8 cellular contexts compared by ENCODE assay signal in genomic region chr12:4849024-4849594, GRCh38.
DNase-seq lines count a peak whose midpoint lies in the region; ATAC-seq and TF ChIP-seq lines count a peak whose summit lies in the region.

No MANE protein-coding gene starts in this region.

- peaks cover 2 to 8% (median 3%) of the 10 kb centered on the region in 3 donors for H3K27me3 Mint-ChIP-seq in immature natural killer cell (ENCODE audit: low read depth in 3 of 3)

- no peak overlapping the region for H2BK120ac ChIP-seq in IMR-90 (ENCODE audit: low read depth, low read length)

- H2BK20ac ChIP-seq in IMR-90 (ENCODE audit: low read depth, low read length): no peak overlapping the region

- H3K4me3 Mint-ChIP-seq in immature natural killer cell: no peak overlapping the region

- H3K9me1 ChIP-seq in IMR-90 (ENCODE audit: insufficient read depth, low read length): no peaks in the 10 kb centered on the region

- no peaks in the 10 kb centered on the region for H3K9me3 Mint-ChIP-seq in immature natural killer cell

- no peak overlapping the region for H3K9ac ChIP-seq in IMR-90 (ENCODE audit: low read depth, low read length)

- no peak overlapping the region for H3K14ac ChIP-seq in IMR-90 (replicated peaks; ENCODE audit: low read depth, low read length)

- no peak overlapping the region for H2BK5ac ChIP-seq in IMR-90 (ENCODE audit: low read depth, low read length, poor library complexity, severe bottlenecking)

- H3K27me3 ChIP-seq in IMR-90 (ENCODE audit: control insufficient read depth, insufficient read depth, low read length): no peaks in the 10 kb centered on the region; the same call in 1 of the 2 replicates
- no peaks in the 10 kb centered on the region for H3K27me3 ChIP-seq in vagina

- no peak overlapping the region for H2BK15ac ChIP-seq in IMR-90 (ENCODE audit: low read depth, low read length)

- CTCF ChIA-PET in IMR-90 (lab: Yijun Ruan, JAX): interaction anchor here (0.6 to 1.2 kb wide), 6 partner anchors 9 to 944 kb away, joined by 3 to 10 read pairs (median 6); no protein-coding TSS in a partner anchor

- no peak overlapping the region for H3K23ac ChIP-seq in IMR-90 (ENCODE audit: low read depth, low read length)

- TF ChIP-seq CTCF in IMR-90 (conservative IDR thresholded peaks at IDR 0.05; ENCODE audit: low read depth, low read length) (peak; percentile 66), VCaP (conservative IDR thresholded peaks at IDR 0.05) (peak; percentile 93), vagina (IDR thresholded peaks at IDR 0.05) (peak; percentile 14 to 48 (median 16))

- dilution Hi-C loops in IMR-90 (cut with HindIII; ENCODE audit: low sequenced_read_pairs, unreplicated experiment): no loop called here

- no peaks in the 10 kb centered on the region for H4K20me1 ChIP-seq in IMR-90 (ENCODE audit: insufficient read depth, low read length)

- no peaks in the 10 kb centered on the region for H3K4me1 Mint-ChIP-seq in immature natural killer cell

- H4K5ac ChIP-seq in IMR-90 (ENCODE audit: low read depth, low read length): no peak overlapping the region

- no CpG with 5 or more reads among the region's 12 CpGs for WGBS in IMR-90 (ENCODE audit: extremely low coverage in 2 of 2, insufficient read length in 1 of 2), 2 experiments

- H4K91ac ChIP-seq in IMR-90 (ENCODE audit: insufficient read depth, low read depth, low read length): no peak overlapping the region

- H3K9me3 ChIP-seq in IMR-90 (ENCODE audit: control insufficient read depth, insufficient read depth, low read length): no peaks in the 10 kb centered on the region
- no peaks in the 10 kb centered on the region for H3K9me3 ChIP-seq in vagina

- H3K27ac Mint-ChIP-seq in immature natural killer cell: no peak overlapping the region

- H3K79me1 ChIP-seq in IMR-90 (ENCODE audit: low read depth in 1 of 2, low read length in 2 of 2): no peaks in the 10 kb centered on the region

- H3K36me3 ChIP-seq in IMR-90 (ENCODE audit: control insufficient read depth, insufficient read depth, low read length) (no peaks in the 10 kb centered on the region), vagina (no peaks in the 10 kb centered on the region)

- H3K27ac ChIP-seq in IMR-90 (ENCODE audit: insufficient read depth, low read length) (no peak overlapping the region), VCaP (no peak overlapping the region), vagina (no peak overlapping the region)

- H3K4me1 ChIP-seq in IMR-90 (ENCODE audit: control insufficient read depth, insufficient read depth, low read length): no peaks in the 10 kb centered on the region
- no peaks in the 10 kb centered on the region for H3K4me1 ChIP-seq in vagina

- no peak overlapping the region for H3K56ac ChIP-seq in IMR-90 (ENCODE audit: extremely low read depth, insufficient read depth, low read length)

- DNase-seq in NCI-H524 (lab: John Stamatoyannopoulos, UW) (peak; percentile 2 to 31), NCI-H524 treated with DMSO at 0.1 percent for 48 hours (lab: John Stamatoyannopoulos, UW) (no peak), IMR-90 (peak; percentile 48), immature natural killer cell (peak in 2 of 3 donors; percentile 17 to 26), vagina (ENCODE audit: extremely low spot score in 2 of 2) (peak in 1 of 2 donors; percentile 12), amniotic stem cell (lab: John Stamatoyannopoulos, UW) (no peak)

- no peak overlapping the region for H2AK9ac ChIP-seq in IMR-90 (replicated peaks; ENCODE audit: low read depth, low read length, poor library complexity)

- no peaks in the 10 kb centered on the region for H3K36me3 Mint-ChIP-seq in immature natural killer cell

- no peak; the same call in 1 of the 2 replicates for TF ChIP-seq RAD21 in IMR-90 (IDR thresholded peaks at IDR 0.05; ENCODE audit: low read length)

- no peak overlapping the region for H2AK5ac ChIP-seq in IMR-90 (ENCODE audit: low read depth, low read length)

- in situ Hi-C loops in IMR-90 (cut with MboI; ENCODE audit: low sequenced_read_pairs): no loop called here

- ATAC-seq in IMR-90 (ENCODE audit: low read depth) (peak; percentile 82), HG02588 (IDR thresholded peaks at IDR 0.05; ENCODE audit: unreplicated experiment) (no peak)

- H3K4me2 ChIP-seq in IMR-90 (ENCODE audit: low read depth, low read length): no peak overlapping the region

- no peak overlapping the region for H4K8ac ChIP-seq in IMR-90 (ENCODE audit: low read depth in 2 of 2, low read length in 2 of 2)

- no TSS peak for BruUV-seq in IMR-90 (replicated peaks; lab: Mats Ljungman, UMichigan)

- intact Hi-C loops in IMR-90 (cut with micrococcal nuclease): no loop called here
- intact Hi-C loops in vagina (cut with DNase I): no loop called here

- H3K18ac ChIP-seq in IMR-90 (ENCODE audit: low read depth, low read length): no peak overlapping the region

- no peak overlapping the region for H3K4ac ChIP-seq in IMR-90 (ENCODE audit: low read depth, low read length)

- TF ChIP-seq POLR2A in IMR-90 (IDR thresholded peaks at IDR 0.05; ENCODE audit: low read depth, low read length): no peak
- TF ChIP-seq POLR2A in vagina (IDR thresholded peaks at IDR 0.05): no peak

- POLR2A ChIA-PET in IMR-90 (lab: Charles Lee; ENCODE audit: unreplicated experiment): no interaction called here

- no peak overlapping the region for H2AFZ ChIP-seq in IMR-90 (replicated peaks; ENCODE audit: low read length, poor library complexity)

- no peak overlapping the region for H3K4me3 ChIP-seq in IMR-90 (ENCODE audit: insufficient read depth, low read depth, low read length)
- H3K4me3 ChIP-seq in vagina: no peak overlapping the region

TF ChIP-seq in IMR-90, 13 proteins besides CTCF, POLR2A, EP300 and RAD21:
- TF ChIP-seq RCOR1 (IDR thresholded peaks at IDR 0.05; ENCODE audit: insufficient replicate concordance, low read length) (no peak), SMC3 (IDR thresholded peaks at IDR 0.05; ENCODE audit: low read depth, low read length) (peak; percentile 24; the same call in 1 of the 2 replicates), RFX5 (IDR thresholded peaks at IDR 0.05; ENCODE audit: low read depth, low read length) (no peak), CHD1 (IDR thresholded peaks at IDR 0.05; ENCODE audit: low read depth, low read length) (no peak), BHLHE40 (IDR thresholded peaks at IDR 0.05; ENCODE audit: low read depth, low read length) (no peak), MAFK (IDR thresholded peaks at IDR 0.05; ENCODE audit: low read depth, low read length) (no peak), FOS (IDR thresholded peaks at IDR 0.05; ENCODE audit: low read depth, low read length) (no peak), NFE2L2 (IDR thresholded peaks at IDR 0.05; ENCODE audit: low read depth, low read length) (no peak), MAZ (IDR thresholded peaks at IDR 0.05; ENCODE audit: borderline replicate concordance, low read depth, low read length) (no peak)

Comparison
In these comparisons a context has a peak if more than half of its experiments do, and no peak if none do; other contexts are left out.
1. DNase-seq: peak in NCI-H524 (2 of 2), IMR-90 (single experiment) and immature natural killer cell (2 of 3); none in NCI-H524 treated with DMSO at 0.1 percent for 48 hours (single experiment) and amniotic stem cell (single experiment).
2. CTCF ChIP-seq: peak in every context shown above with its lines; median percentile 93 in VCaP; 66 in IMR-90; 16 in vagina.